Comparison of ENCODE assay signal across 1 cellular context in the genomic region with DNA sequence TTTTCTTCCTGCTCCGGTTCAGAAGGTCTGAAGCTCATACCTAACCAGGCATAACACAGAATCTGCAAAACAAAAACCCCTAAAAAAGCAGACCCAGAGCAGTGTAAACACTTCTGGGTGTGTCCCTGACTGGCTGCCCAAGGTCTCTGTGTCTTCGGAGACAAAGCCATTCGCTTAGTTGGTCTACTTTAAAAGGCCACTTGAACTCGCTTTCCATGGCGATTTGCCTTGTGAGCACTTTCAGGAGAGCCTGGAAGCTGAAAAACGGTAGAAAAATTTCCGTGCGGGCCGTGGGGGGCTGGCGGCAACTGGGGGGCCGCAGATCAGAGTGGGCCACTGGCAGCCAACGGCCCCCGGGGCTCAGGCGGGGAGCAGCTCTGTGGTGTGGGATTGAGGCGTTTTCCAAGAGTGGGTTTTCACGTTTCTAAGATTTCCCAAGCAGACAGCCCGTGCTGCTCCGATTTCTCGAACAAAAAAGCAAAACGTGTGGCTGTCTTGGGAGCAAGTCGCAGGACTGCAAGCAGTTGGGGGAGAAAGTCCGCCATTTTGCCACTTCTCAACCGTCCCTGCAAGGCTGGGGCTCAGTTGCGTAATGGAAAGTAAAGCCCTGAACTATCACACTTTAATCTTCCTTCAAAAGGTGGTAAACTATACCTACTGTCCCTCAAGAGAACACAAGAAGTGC.
TF ChIP-seq lines count a peak whose summit lies in the region.

No MANE protein-coding gene starts in this region.

TF ChIP-seq in K562, 482 proteins besides CTCF, POLR2A, EP300 and RAD21 (continued from another document and continues in another):
- TF ChIP-seq, protein P1, sequence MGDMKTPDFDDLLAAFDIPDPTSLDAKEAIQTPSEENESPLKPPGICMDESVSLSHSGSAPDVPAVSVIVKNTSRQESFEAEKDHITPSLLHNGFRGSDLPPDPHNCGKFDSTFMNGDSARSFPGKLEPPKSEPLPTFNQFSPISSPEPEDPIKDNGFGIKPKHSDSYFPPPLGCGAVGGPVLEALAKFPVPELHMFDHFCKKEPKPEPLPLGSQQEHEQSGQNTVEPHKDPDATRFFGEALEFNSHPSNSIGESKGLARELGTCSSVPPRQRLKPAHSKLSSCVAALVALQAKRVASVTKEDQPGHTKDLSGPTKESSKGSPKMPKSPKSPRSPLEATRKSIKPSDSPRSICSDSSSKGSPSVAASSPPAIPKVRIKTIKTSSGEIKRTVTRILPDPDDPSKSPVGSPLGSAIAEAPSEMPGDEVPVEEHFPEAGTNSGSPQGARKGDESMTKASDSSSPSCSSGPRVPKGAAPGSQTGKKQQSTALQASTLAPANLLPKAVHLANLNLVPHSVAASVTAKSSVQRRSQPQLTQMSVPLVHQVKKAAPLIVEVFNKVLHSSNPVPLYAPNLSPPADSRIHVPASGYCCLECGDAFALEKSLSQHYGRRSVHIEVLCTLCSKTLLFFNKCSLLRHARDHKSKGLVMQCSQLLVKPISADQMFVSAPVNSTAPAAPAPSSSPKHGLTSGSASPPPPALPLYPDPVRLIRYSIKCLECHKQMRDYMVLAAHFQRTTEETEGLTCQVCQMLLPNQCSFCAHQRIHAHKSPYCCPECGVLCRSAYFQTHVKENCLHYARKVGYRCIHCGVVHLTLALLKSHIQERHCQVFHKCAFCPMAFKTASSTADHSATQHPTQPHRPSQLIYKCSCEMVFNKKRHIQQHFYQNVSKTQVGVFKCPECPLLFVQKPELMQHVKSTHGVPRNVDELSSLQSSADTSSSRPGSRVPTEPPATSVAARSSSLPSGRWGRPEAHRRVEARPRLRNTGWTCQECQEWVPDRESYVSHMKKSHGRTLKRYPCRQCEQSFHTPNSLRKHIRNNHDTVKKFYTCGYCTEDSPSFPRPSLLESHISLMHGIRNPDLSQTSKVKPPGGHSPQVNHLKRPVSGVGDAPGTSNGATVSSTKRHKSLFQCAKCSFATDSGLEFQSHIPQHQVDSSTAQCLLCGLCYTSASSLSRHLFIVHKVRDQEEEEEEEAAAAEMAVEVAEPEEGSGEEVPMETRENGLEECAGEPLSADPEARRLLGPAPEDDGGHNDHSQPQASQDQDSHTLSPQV (IDR thresholded peaks at IDR 0.05): no peak
- no peak for TF ChIP-seq ZNF75A (CRISPR knock-in tag; IDR thresholded peaks at IDR 0.05)
- TF ChIP-seq TOE1 (IDR thresholded peaks at IDR 0.05; ENCODE audit: borderline replicate concordance): no peak
- no peak for TF ChIP-seq TOE1 (CRISPR knock-in tag; IDR thresholded peaks at IDR 0.05; ENCODE audit: borderline replicate concordance, low read depth)
- TF ChIP-seq, protein P2, sequence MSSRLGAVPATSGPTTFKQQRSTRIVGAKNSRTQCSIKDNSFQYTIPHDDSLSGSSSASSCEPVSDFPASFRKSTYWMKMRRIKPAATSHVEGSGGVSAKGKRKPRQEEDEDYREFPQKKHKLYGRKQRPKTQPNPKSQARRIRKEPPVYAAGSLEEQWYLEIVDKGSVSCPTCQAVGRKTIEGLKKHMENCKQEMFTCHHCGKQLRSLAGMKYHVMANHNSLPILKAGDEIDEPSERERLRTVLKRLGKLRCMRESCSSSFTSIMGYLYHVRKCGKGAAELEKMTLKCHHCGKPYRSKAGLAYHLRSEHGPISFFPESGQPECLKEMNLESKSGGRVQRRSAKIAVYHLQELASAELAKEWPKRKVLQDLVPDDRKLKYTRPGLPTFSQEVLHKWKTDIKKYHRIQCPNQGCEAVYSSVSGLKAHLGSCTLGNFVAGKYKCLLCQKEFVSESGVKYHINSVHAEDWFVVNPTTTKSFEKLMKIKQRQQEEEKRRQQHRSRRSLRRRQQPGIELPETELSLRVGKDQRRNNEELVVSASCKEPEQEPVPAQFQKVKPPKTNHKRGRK (tag; IDR thresholded peaks at IDR 0.05): no peak
- no peak for TF ChIP-seq ZNF253 (CRISPR knock-in tag; conservative IDR thresholded peaks at IDR 0.05)
- no peak for TF ChIP-seq GABPA (tag; conservative IDR thresholded peaks at IDR 0.05; ENCODE audit: low read depth)
- TF ChIP-seq ZNF133 (CRISPR knock-in tag; IDR thresholded peaks at IDR 0.05): no peak
- no peak for TF ChIP-seq SLC30A9 (CRISPR knock-in tag; IDR thresholded peaks at IDR 0.05)
- peak; percentile 99; the same call in 1 of the 2 replicates for TF ChIP-seq SRSF3 (IDR thresholded peaks at IDR 0.05; ENCODE audit: insufficient read depth, low read length)
- TF ChIP-seq, protein P3, sequence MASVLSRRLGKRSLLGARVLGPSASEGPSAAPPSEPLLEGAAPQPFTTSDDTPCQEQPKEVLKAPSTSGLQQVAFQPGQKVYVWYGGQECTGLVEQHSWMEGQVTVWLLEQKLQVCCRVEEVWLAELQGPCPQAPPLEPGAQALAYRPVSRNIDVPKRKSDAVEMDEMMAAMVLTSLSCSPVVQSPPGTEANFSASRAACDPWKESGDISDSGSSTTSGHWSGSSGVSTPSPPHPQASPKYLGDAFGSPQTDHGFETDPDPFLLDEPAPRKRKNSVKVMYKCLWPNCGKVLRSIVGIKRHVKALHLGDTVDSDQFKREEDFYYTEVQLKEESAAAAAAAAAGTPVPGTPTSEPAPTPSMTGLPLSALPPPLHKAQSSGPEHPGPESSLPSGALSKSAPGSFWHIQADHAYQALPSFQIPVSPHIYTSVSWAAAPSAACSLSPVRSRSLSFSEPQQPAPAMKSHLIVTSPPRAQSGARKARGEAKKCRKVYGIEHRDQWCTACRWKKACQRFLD (CRISPR knock-in tag; IDR thresholded peaks at IDR 0.05): no peak
- no peak for TF ChIP-seq THRB (CRISPR knock-in tag; conservative IDR thresholded peaks at IDR 0.05)
- TF ChIP-seq, protein P4, sequence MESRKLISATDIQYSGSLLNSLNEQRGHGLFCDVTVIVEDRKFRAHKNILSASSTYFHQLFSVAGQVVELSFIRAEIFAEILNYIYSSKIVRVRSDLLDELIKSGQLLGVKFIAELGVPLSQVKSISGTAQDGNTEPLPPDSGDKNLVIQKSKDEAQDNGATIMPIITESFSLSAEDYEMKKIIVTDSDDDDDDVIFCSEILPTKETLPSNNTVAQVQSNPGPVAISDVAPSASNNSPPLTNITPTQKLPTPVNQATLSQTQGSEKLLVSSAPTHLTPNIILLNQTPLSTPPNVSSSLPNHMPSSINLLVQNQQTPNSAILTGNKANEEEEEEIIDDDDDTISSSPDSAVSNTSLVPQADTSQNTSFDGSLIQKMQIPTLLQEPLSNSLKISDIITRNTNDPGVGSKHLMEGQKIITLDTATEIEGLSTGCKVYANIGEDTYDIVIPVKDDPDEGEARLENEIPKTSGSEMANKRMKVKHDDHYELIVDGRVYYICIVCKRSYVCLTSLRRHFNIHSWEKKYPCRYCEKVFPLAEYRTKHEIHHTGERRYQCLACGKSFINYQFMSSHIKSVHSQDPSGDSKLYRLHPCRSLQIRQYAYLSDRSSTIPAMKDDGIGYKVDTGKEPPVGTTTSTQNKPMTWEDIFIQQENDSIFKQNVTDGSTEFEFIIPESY (CRISPR knock-in tag; IDR thresholded peaks at IDR 0.05): no peak
- TF ChIP-seq MNT (conservative IDR thresholded peaks at IDR 0.05): no peak
- TF ChIP-seq HIVEP1 (CRISPR knock-in tag; IDR thresholded peaks at IDR 0.05): no peak
- TF ChIP-seq, protein P5, sequence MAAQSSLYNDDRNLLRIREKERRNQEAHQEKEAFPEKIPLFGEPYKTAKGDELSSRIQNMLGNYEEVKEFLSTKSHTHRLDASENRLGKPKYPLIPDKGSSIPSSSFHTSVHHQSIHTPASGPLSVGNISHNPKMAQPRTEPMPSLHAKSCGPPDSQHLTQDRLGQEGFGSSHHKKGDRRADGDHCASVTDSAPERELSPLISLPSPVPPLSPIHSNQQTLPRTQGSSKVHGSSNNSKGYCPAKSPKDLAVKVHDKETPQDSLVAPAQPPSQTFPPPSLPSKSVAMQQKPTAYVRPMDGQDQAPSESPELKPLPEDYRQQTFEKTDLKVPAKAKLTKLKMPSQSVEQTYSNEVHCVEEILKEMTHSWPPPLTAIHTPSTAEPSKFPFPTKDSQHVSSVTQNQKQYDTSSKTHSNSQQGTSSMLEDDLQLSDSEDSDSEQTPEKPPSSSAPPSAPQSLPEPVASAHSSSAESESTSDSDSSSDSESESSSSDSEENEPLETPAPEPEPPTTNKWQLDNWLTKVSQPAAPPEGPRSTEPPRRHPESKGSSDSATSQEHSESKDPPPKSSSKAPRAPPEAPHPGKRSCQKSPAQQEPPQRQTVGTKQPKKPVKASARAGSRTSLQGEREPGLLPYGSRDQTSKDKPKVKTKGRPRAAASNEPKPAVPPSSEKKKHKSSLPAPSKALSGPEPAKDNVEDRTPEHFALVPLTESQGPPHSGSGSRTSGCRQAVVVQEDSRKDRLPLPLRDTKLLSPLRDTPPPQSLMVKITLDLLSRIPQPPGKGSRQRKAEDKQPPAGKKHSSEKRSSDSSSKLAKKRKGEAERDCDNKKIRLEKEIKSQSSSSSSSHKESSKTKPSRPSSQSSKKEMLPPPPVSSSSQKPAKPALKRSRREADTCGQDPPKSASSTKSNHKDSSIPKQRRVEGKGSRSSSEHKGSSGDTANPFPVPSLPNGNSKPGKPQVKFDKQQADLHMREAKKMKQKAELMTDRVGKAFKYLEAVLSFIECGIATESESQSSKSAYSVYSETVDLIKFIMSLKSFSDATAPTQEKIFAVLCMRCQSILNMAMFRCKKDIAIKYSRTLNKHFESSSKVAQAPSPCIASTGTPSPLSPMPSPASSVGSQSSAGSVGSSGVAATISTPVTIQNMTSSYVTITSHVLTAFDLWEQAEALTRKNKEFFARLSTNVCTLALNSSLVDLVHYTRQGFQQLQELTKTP (IDR thresholded peaks at IDR 0.05; ENCODE audit: low read depth in 1 of 2, partially characterized antibody in 2 of 2): peak in 1 of 2 experiments; percentile 27
- TF ChIP-seq STAT5A (IDR thresholded peaks at IDR 0.05; ENCODE audit: borderline replicate concordance, low read length): no peak
- no peak for TF ChIP-seq CBX5 (IDR thresholded peaks at IDR 0.05; ENCODE audit: borderline replicate concordance, low read depth)
- peak; percentile 22; the same call in 1 of the 2 replicates for TF ChIP-seq ZBTB7A (IDR thresholded peaks at IDR 0.05; ENCODE audit: borderline replicate concordance, control insufficient read depth, low read depth, low read length)
- no peak for TF ChIP-seq ZNF408 (CRISPR knock-in tag; IDR thresholded peaks at IDR 0.05; ENCODE audit: low read depth)
- TF ChIP-seq HNRNPH1 (optimal IDR thresholded peaks at IDR 0.05; ENCODE audit: low read depth, low read length): no peak
- TF ChIP-seq FOXA1 (IDR thresholded peaks at IDR 0.05; ENCODE audit: borderline replicate concordance): no peak
- no peak for TF ChIP-seq GTF2B (IDR thresholded peaks at IDR 0.05; ENCODE audit: extremely low read depth, insufficient read length)
- no peak for TF ChIP-seq ZFP30 (CRISPR knock-in tag; IDR thresholded peaks at IDR 0.05; ENCODE audit: borderline replicate concordance)
- TF ChIP-seq SIN3B (IDR thresholded peaks at IDR 0.05; ENCODE audit: low read depth): no peak
- TF ChIP-seq RBM22 (IDR thresholded peaks at IDR 0.05; ENCODE audit: low read depth, low read length, poor library complexity, severe bottlenecking): peak; percentile 65
- no peak for TF ChIP-seq FOXK2 (conservative IDR thresholded peaks at IDR 0.05 in 1 of 2, IDR thresholded peaks at IDR 0.05 in 1 of 2; ENCODE audit: low read depth in 2 of 2)
- TF ChIP-seq LARP7 (IDR thresholded peaks at IDR 0.05): no peak
- TF ChIP-seq TBP (optimal IDR thresholded peaks at IDR 0.05; ENCODE audit: low read depth, low read length): no peak
- no peak for TF ChIP-seq POLR3G (IDR thresholded peaks at IDR 0.05; ENCODE audit: extremely low read depth, insufficient read length, insufficient replicate concordance)
- TF ChIP-seq ZNF695 (CRISPR knock-in tag; IDR thresholded peaks at IDR 0.05): 0 out of 2 replicates have a peak, but pooled peaks have one; percentile 27
- no peak for TF ChIP-seq PRPF4 (IDR thresholded peaks at IDR 0.05; ENCODE audit: insufficient read depth, low read depth, low read length, poor library complexity, severe bottlenecking)
- TF ChIP-seq RBFOX2 (IDR thresholded peaks at IDR 0.05; ENCODE audit: low read depth, low read length): peak; percentile 61
- TF ChIP-seq ZC3H11A (IDR thresholded peaks at IDR 0.05; ENCODE audit: low read depth, low read length): no peak
- no peak for TF ChIP-seq ZNF644 (tag; IDR thresholded peaks at IDR 0.05; ENCODE audit: low read depth)
- TF ChIP-seq CREB3 (tag; conservative IDR thresholded peaks at IDR 0.05; ENCODE audit: low read depth): no peak
- no peak for TF ChIP-seq ZBTB26 (CRISPR knock-in tag; IDR thresholded peaks at IDR 0.05)
